In genomic region chr4:55896622-55897021, GRCh38 we compare ENCODE assay signal across 1 cellular context.
TF ChIP-seq lines count a peak whose summit lies in the region.

No MANE protein-coding gene starts in this region.

TF ChIP-seq in A549, 52 proteins besides CTCF, POLR2A, EP300 and RAD21 (continued from another document):
- peak; percentile 9 for TF ChIP-seq MAFK (IDR thresholded peaks at IDR 0.05; ENCODE audit: partially characterized antibody)
